ENCODE assay signal across 14 cellular contexts in the genomic region with DNA sequence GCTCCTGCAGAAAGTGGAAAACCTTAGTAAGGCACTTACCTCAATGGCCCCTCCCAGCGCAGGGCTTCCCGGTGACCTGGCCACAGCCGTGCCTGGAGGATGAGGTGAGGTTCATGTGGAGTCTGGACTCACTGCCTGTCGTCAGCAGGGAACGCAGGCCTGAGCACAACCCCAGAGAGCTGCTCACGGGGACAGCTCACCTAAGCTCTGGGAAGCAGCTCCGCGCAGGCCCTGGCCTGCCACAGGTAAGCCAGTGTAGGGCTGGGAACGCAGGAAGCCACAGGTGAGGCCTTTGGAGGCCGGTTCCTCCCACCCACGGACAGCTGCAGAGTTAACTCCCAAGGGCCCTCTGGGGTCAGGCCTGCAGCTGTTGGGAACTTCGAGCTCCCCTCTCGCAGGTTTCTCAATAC. TPM values are rescaled to one million over a fixed set of nuclear protein-coding genes. Genes with fewer than 3 reads are reported as not detected.
A peak's percentile ranks its signal among the peaks of the same experiment; 100 is the strongest.
DNase-seq lines count a peak whose midpoint lies in the region; ATAC-seq and TF ChIP-seq lines count a peak whose summit lies in the region.
"Had no signal": no experiment of that assay in that cellular context is flagged by ENCODE, and none has a peak within 500 bp of the region (broad histone marks: within the 10 kb centered on the region; RNA-seq: fewer than 3 reads in every experiment).

No MANE protein-coding gene starts in this region.

- no peaks in the 10 kb centered on the region for H3K27me3 ChIP-seq in endodermal cell (ENCODE audit: control insufficient read depth, insufficient read depth, low read length, poor library complexity, severe bottlenecking)
- no peaks in the 10 kb centered on the region for H3K27me3 ChIP-seq in testis

- H3K4me1 ChIP-seq in endodermal cell (ENCODE audit: control insufficient read depth, insufficient read depth, low read length) (no peaks in the 10 kb centered on the region), testis (peaks cover 20% of the 10 kb centered on the region)

- WGBS in endodermal cell (ENCODE audit: insufficient coverage in 1 of 2, insufficient read length in 1 of 2), 2 experiments: 92 to 94% methylated on average over 11 to 13 of the region's 13 CpGs
- WGBS in testis, 2 donors: 70 to 74% methylated on average over 11 to 13 of the region's 13 CpGs

- H3K9me3 ChIP-seq in endodermal cell (ENCODE audit: control insufficient read depth, low read length) (no peaks in the 10 kb centered on the region), testis (no peaks in the 10 kb centered on the region)

- H3K4me3 Mint-ChIP-seq in endodermal cell: no peak overlapping the region
- no peak overlapping the region for H3K4me3 Mint-ChIP-seq in stimulated activated naive B cell treated with anti-CD40 and anti-IgM and Interleukin-4, amounts not matched to agents 10 μg/mL and 1 μg/mL and 100 μg/mL, for 72 hours
- H3K4me3 Mint-ChIP-seq: activated CD4-positive, alpha-beta T cell treated with anti-CD3 and anti-CD28 coated beads for 36 hours; activated T-helper 1 cell treated with anti-CD3 and anti-CD28 coated beads, Interleukin-12 subunit alpha, Interleukin-12 subunit beta, Interleukin-2, Interleukin-4 antibody, amounts not matched to agents 30 ng/mL and 10 ng/mL and 1 ng/mL, durations not matched to agents 14 hours and 24 hours and 36 hours; neural crest cell had no signal

- DNase-seq in LHCN-M2 (ENCODE audit: low read depth): peak; percentile 22
- peak; percentile 69 for DNase-seq in endodermal cell
- DNase-seq in stimulated activated naive B cell treated with anti-CD40 and anti-IgM and Interleukin-4, amounts not matched to agents 10 μg/mL and 1 μg/mL and 100 μg/mL, for 72 hours: no peak
- DNase-seq in head of caudate nucleus: no peak
- DNase-seq in D341Med (ENCODE audit: low spot score): no peak
- DNase-seq in testis: no peak
- DNase-seq: activated CD4-positive, alpha-beta T cell treated with anti-CD3 and anti-CD28 coated beads for 36 hours; HCEC 1CT; IMR-90 had no signal

- peaks cover 42% of the 10 kb centered on the region for H3K36me3 Mint-ChIP-seq in endodermal cell (ENCODE audit: low read depth)
- H3K36me3 Mint-ChIP-seq in stimulated activated naive B cell treated with anti-CD40 and anti-IgM and Interleukin-4, amounts not matched to agents 10 μg/mL and 1 μg/mL and 100 μg/mL, for 72 hours: peaks cover 32 to 49% of the 10 kb centered on the region in 2 donors

- TF ChIP-seq CTCF in endodermal cell (conservative IDR thresholded peaks at IDR 0.05): no peak
- no peak for TF ChIP-seq CTCF in testis (IDR thresholded peaks at IDR 0.05)

- H3K36me3 ChIP-seq in endodermal cell (ENCODE audit: control insufficient read depth, insufficient read depth, low read length) (peaks cover 55% of the 10 kb centered on the region), testis (ENCODE audit: low read depth, missing control alignments) (no peaks in the 10 kb centered on the region)

- no peak overlapping the region for H3K27ac ChIP-seq in endodermal cell (ENCODE audit: low read depth, low read length)
- H3K27ac ChIP-seq in testis: no peak overlapping the region

- no peaks in the 10 kb centered on the region for H3K4me1 Mint-ChIP-seq in endodermal cell
- H3K4me1 Mint-ChIP-seq in stimulated activated naive B cell treated with anti-CD40 and anti-IgM and Interleukin-4, amounts not matched to agents 10 μg/mL and 1 μg/mL and 100 μg/mL, for 72 hours: peaks cover 27 to 38% of the 10 kb centered on the region in 2 donors
- H3K4me1 Mint-ChIP-seq: activated CD4-positive, alpha-beta T cell treated with anti-CD3 and anti-CD28 coated beads for 36 hours; neural crest cell had no signal

- H3K9ac ChIP-seq in endodermal cell (ENCODE audit: extremely low read depth, low read length, poor library complexity, severe bottlenecking): no peak overlapping the region

- H3K9me3 Mint-ChIP-seq in endodermal cell: no peaks in the 10 kb centered on the region
- H3K9me3 Mint-ChIP-seq in stimulated activated naive B cell treated with anti-CD40 and anti-IgM and Interleukin-4, amounts not matched to agents 10 μg/mL and 1 μg/mL and 100 μg/mL, for 72 hours: no peaks in the 10 kb centered on the region
- H3K9me3 Mint-ChIP-seq: activated T-helper 1 cell treated with anti-CD3 and anti-CD28 coated beads, Interleukin-12 subunit alpha, Interleukin-12 subunit beta, Interleukin-2, Interleukin-4 antibody, amounts not matched to agents 30 ng/mL and 10 ng/mL and 1 ng/mL, durations not matched to agents 14 hours and 24 hours and 36 hours; neural crest cell had no signal

- H3K4me3 ChIP-seq in endodermal cell (ENCODE audit: low read length): no peak overlapping the region
- H3K4me3 ChIP-seq in testis: no peak overlapping the region

- intact Hi-C loops in head of caudate nucleus (cut with DNase I) (no loop called here), testis (cut with DNase I; ENCODE audit: low total_unique reads) (no loop called here)

- TF ChIP-seq POLR2A in testis (IDR thresholded peaks at IDR 0.05): no peak

- no peak overlapping the region for H3K27ac Mint-ChIP-seq in endodermal cell
- peak overlapping the region; percentile 51 for H3K27ac Mint-ChIP-seq in stimulated activated naive B cell treated with anti-CD40 and anti-IgM and Interleukin-4, amounts not matched to agents 10 μg/mL and 1 μg/mL and 100 μg/mL, for 72 hours
- H3K27ac Mint-ChIP-seq: activated CD4-positive, alpha-beta T cell treated with anti-CD3 and anti-CD28 coated beads for 36 hours; activated T-helper 1 cell treated with anti-CD3 and anti-CD28 coated beads, Interleukin-12 subunit alpha, Interleukin-12 subunit beta, Interleukin-2, Interleukin-4 antibody, amounts not matched to agents 30 ng/mL and 10 ng/mL and 1 ng/mL, durations not matched to agents 14 hours and 24 hours and 36 hours had no signal

- H3K27me3 Mint-ChIP-seq in endodermal cell (ENCODE audit: insufficient read depth): no peaks in the 10 kb centered on the region
- H3K27me3 Mint-ChIP-seq in stimulated activated naive B cell treated with anti-CD40 and anti-IgM and Interleukin-4, amounts not matched to agents 10 μg/mL and 1 μg/mL and 100 μg/mL, for 72 hours: no peaks in the 10 kb centered on the region
- H3K27me3 Mint-ChIP-seq: activated CD4-positive, alpha-beta T cell treated with anti-CD3 and anti-CD28 coated beads for 36 hours had no signal

- peak; percentile 4 for ATAC-seq in GM18909 (IDR thresholded peaks at IDR 0.05; ENCODE audit: poor library complexity, unreplicated experiment)
- peak; percentile 12 to 18 for ATAC-seq in stimulated activated naive B cell treated with anti-CD40 and anti-IgM and Interleukin-4, amounts not matched to agents 10 μg/mL and 1 μg/mL and 100 μg/mL, for 72 hours (replicated peaks)
- ATAC-seq in GM21717 (IDR thresholded peaks at IDR 0.05; ENCODE audit: unreplicated experiment): no peak
- ATAC-seq: activated CD4-positive, alpha-beta T cell treated with anti-CD3 and anti-CD28 coated beads for 36 hours; left lobe of liver had no signal

RNA-seq across cellular contexts. Expression of a gene that starts 32.8 kb away (rescaled TPM):
- total RNA-seq in LHCN-M2 (2014; rRNA removed): 59.3 and 66.3 TPM in 2 replicates
- polyA plus RNA-seq in LHCN-M2 (2012): 25.9 TPM
- 100 to 1,000 TPM in 1 of 2 donors, 10 to 100 TPM in 1; 86.0 to 100 TPM for total RNA-seq in endodermal cell
- polyA plus RNA-seq in endodermal cell (2013, experiment 1 of 2): 60.2 TPM
- 66.0 TPM for polyA plus RNA-seq in endodermal cell (2013, experiment 2 of 2)
- 10 to 100 TPM; 67.1 to 96.5 TPM for total RNA-seq in testis
- 94.4 TPM for polyA plus RNA-seq in testis (ENCODE audit: insufficient read depth, low read depth, low replicate concordance)

Comparison
In these comparisons a context has a peak if more than half of its experiments do, and no peak if none do; other contexts are left out.
1. DNase-seq: peak in LHCN-M2 (single experiment) and endodermal cell (single experiment); none in stimulated activated naive B cell treated with anti-CD40 and anti-IgM and Interleukin-4, amounts not matched to agents 10 μg/mL and 1 μg/mL and 100 μg/mL, for 72 hours (single experiment), head of caudate nucleus (0 of 42), D341Med (single experiment) and testis (single experiment).